In genomic region chr13:19681517-19681916, GRCh38 we compare ENCODE assay signal across 1 cellular context.
A peak's percentile ranks its signal among the peaks of the same experiment; 100 is the strongest.
TF ChIP-seq lines count a peak whose summit lies in the region.

No MANE protein-coding gene starts in this region.

TF ChIP-seq in H1, 55 proteins besides CTCF, POLR2A, EP300 and RAD21:
- TF ChIP-seq CBX8 (IDR thresholded peaks at IDR 0.05; ENCODE audit: borderline replicate concordance, low read depth, low read length), result no peak
- no peak for TF ChIP-seq BACH1 (IDR thresholded peaks at IDR 0.05; ENCODE audit: low read length)
- TF ChIP-seq BRCA1 (IDR thresholded peaks at IDR 0.05; ENCODE audit: low read depth, low read length), result no peak
- TF ChIP-seq HDAC2 (IDR thresholded peaks at IDR 0.05; ENCODE audit: borderline replicate concordance in 1 of 2, low read depth in 2 of 2, low read length in 2 of 2), result peak in 1 of 2 experiments; percentile 29; a peak in 1 of 4 replicates
- TF ChIP-seq TCF12 (IDR thresholded peaks at IDR 0.05; ENCODE audit: low read depth, low read length), result peak; percentile 98
- TF ChIP-seq GTF2F1 (IDR thresholded peaks at IDR 0.05; ENCODE audit: borderline replicate concordance, low read depth, low read length), result no peak
- no peak for TF ChIP-seq SRF (IDR thresholded peaks at IDR 0.05; ENCODE audit: low read depth, low read length)
- TF ChIP-seq JUN (IDR thresholded peaks at IDR 0.05; ENCODE audit: low read depth, low read length), result no peak
- TF ChIP-seq BCL11A (IDR thresholded peaks at IDR 0.05; ENCODE audit: low read depth in 2 of 2, low read length in 2 of 2), result no peak
- peak; percentile 57; the same call in 1 of the 2 replicates for TF ChIP-seq TEAD4 (IDR thresholded peaks at IDR 0.05; ENCODE audit: low read depth, low read length)
- no peak for TF ChIP-seq ATF2 (IDR thresholded peaks at IDR 0.05; ENCODE audit: low read length)
- 0 out of 2 replicates have a peak, but pooled peaks have one; percentile 40 for TF ChIP-seq CEBPB (IDR thresholded peaks at IDR 0.05; ENCODE audit: low read depth, low read length)
- TF ChIP-seq EGR1 (IDR thresholded peaks at IDR 0.05; ENCODE audit: borderline replicate concordance, low read depth, low read length), result no peak
- TF ChIP-seq ASH2L (IDR thresholded peaks at IDR 0.05; ENCODE audit: low read length), result no peak
- no peak for TF ChIP-seq SIRT6 (IDR thresholded peaks at IDR 0.05; ENCODE audit: low read length)
- no peak for TF ChIP-seq SP4 (IDR thresholded peaks at IDR 0.05; ENCODE audit: low read length)
- TF ChIP-seq CHD7 (IDR thresholded peaks at IDR 0.05; ENCODE audit: insufficient replicate concordance, low read length), result peak; percentile 74
- TF ChIP-seq RXRA (IDR thresholded peaks at IDR 0.05; ENCODE audit: insufficient read depth, low read depth, low read length), result no peak
